1 cellular context compared by ENCODE assay signal in the genomic region with DNA sequence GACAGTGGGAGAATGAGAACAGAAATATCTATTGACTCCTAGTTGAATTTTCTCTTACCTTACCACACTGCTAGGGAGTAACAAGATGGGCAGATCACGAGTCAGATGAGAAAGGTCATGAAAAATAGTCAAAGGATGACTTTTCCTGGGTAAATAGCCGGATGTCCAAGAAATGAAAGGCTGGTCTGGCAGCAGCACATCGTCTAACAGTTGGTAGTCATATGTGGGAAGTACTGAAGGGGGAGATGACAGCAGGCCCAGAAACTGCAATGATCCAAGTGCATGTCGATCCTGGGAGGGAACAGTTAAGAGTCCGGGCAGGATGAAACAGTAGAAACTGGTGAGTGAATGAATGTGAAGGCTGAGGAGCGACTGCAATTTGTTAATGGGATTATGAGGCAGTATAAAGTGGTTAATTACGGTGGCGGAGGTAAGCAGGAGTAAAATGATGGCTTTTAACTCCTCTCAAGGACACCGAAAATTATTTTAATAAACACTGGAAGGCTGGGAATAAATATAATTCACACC.
TF ChIP-seq lines count a peak whose summit lies in the region.

No MANE protein-coding gene starts in this region.

TF ChIP-seq in IMR-90, 13 proteins besides CTCF, POLR2A, EP300 and RAD21:
- TF ChIP-seq RCOR1 (IDR thresholded peaks at IDR 0.05; ENCODE audit: insufficient replicate concordance, low read length) (no peak), CEBPB (IDR thresholded peaks at IDR 0.05; ENCODE audit: low read depth, low read length) (no peak), MXI1 (IDR thresholded peaks at IDR 0.05; ENCODE audit: borderline replicate concordance, low read depth, low read length) (no peak), CHD1 (IDR thresholded peaks at IDR 0.05; ENCODE audit: low read depth, low read length) (no peak)
- TF ChIP-seq, protein P1, sequence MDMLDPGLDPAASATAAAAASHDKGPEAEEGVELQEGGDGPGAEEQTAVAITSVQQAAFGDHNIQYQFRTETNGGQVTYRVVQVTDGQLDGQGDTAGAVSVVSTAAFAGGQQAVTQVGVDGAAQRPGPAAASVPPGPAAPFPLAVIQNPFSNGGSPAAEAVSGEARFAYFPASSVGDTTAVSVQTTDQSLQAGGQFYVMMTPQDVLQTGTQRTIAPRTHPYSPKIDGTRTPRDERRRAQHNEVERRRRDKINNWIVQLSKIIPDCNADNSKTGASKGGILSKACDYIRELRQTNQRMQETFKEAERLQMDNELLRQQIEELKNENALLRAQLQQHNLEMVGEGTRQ (IDR thresholded peaks at IDR 0.05; ENCODE audit: low read depth, low read length): no peak
TF ChIP-seq in IMR-90: peak in this region for 0.
